8 cellular contexts compared by ENCODE assay signal in genomic region chr16:71499775-71500364, GRCh38. TPM values are rescaled to one million over a fixed set of nuclear protein-coding genes. Genes with fewer than 3 reads are reported as not detected.
A peak's percentile ranks its signal among the peaks of the same experiment; 100 is the strongest.
DNase-seq lines count a peak whose midpoint lies in the region; ATAC-seq, FAIRE-seq and TF ChIP-seq lines count a peak whose summit lies in the region.

No MANE protein-coding gene starts in this region.

- TF ChIP-seq CTCF in A549 (IDR thresholded peaks at IDR 0.05) (peak; percentile 84), GM12874 (IDR thresholded peaks at IDR 0.05; ENCODE audit: insufficient read depth, low read depth, low read length) (peak; percentile 64)

- no peak for TF ChIP-seq POLR2A in A549 (IDR thresholded peaks at IDR 0.05; ENCODE audit: low read length)

- H3K27ac ChIP-seq in A549: no peak overlapping the region

- no peak for TF ChIP-seq EP300 in A549 (IDR thresholded peaks at IDR 0.05)

- peak; percentile 65 to 67 for DNase-seq in A549 (ENCODE audit: low read depth in 1 of 2, low spot score in 1 of 2)
- peak; percentile 66 for DNase-seq in LoVo (ENCODE audit: low spot score)
- DNase-seq in astrocyte of the hippocampus (ENCODE audit: low read depth, low spot score): peak; percentile 77
- peak; percentile 69 for DNase-seq in iPS-NIHi7 (ENCODE audit: extremely low spot score)
- peak; percentile 28 to 51 for DNase-seq in stimulated activated CD4-positive, alpha-beta T cell treated with anti-CD3 and anti-CD28 coated beads, Interleukin-2, amount 100 ng/mL, for 24 hours

- H3K4me1 ChIP-seq in A549: 0 out of 3 replicates have a peak, but pooled peaks cover under 1% of the 10 kb centered on the region

- no peak overlapping the region for H3K4me2 ChIP-seq in A549

- peak; percentile 75 to 90 for ATAC-seq in A549
- ATAC-seq in SK-N-SH treated with all-trans-retinoic acid at 6 μM for 48 hours: peak; percentile 88
- ATAC-seq in GM21526 (IDR thresholded peaks at IDR 0.05; ENCODE audit: low FRiP score, unreplicated experiment): no peak

- H3K4me3 ChIP-seq in A549: no peak overlapping the region

- FAIRE-seq in A549 (lab: Jason Lieb, UNC): peak; percentile 13

- peak; percentile 82 to 88 for TF ChIP-seq RAD21 in A549 (conservative IDR thresholded peaks at IDR 0.05 in 1 of 2, IDR thresholded peaks at IDR 0.05 in 1 of 2)

- no peaks in the 10 kb centered on the region for H3K9me3 ChIP-seq in A549

- WGBS in A549 (ENCODE audit: missing lambda C conversion rate): 0% methylated on average over 3 of the region's 3 CpGs

- CTCF ChIA-PET in A549 (lab: Yijun Ruan, JAX): interaction anchor here (0.7 to 7.5 kb wide), 35 partner anchors 9 to 695 kb away, joined by 3 to 118 read pairs (median 4); partner anchors contain the start of gene ZNF19

- POLR2A ChIA-PET in A549 (lab: Yijun Ruan, JAX): interaction anchor here (0.8 kb wide), 1 partner anchor 87 kb away, joined by 3 read pairs; no protein-coding TSS in a partner anchor

TF ChIP-seq in A549, 52 proteins besides CTCF, POLR2A, EP300 and RAD21:
- no peak for TF ChIP-seq NR3C1 (IDR thresholded peaks at IDR 0.05)
- peak; percentile 70 for TF ChIP-seq SMC3 (IDR thresholded peaks at IDR 0.05)

TF ChIP-seq in SK-N-SH treated with all-trans-retinoic acid at 6 μM for 48 hours, 23 proteins besides CTCF, POLR2A, EP300 and RAD21:
- TF ChIP-seq ISL1 (CRISPR knock-in tag; IDR thresholded peaks at IDR 0.05): no peak
- no peak for TF ChIP-seq ARNTL (CRISPR knock-in tag; IDR thresholded peaks at IDR 0.05; ENCODE audit: borderline replicate concordance, low read depth)
- TF ChIP-seq ZFP30 (CRISPR knock-in tag; IDR thresholded peaks at IDR 0.05): no peak
- no peak for TF ChIP-seq TOX (CRISPR knock-in tag; IDR thresholded peaks at IDR 0.05; ENCODE audit: borderline replicate concordance)
- TF ChIP-seq SNAI2 (CRISPR knock-in tag; IDR thresholded peaks at IDR 0.05): no peak
- no peak for TF ChIP-seq ZNF565 (CRISPR knock-in tag; conservative IDR thresholded peaks at IDR 0.05; ENCODE audit: low read depth)
- TF ChIP-seq ZFP3 (CRISPR knock-in tag; IDR thresholded peaks at IDR 0.05): no peak
- TF ChIP-seq ZNF8 (CRISPR knock-in tag; IDR thresholded peaks at IDR 0.05): no peak
- TF ChIP-seq TCF4 (CRISPR knock-in tag; IDR thresholded peaks at IDR 0.05; ENCODE audit: borderline replicate concordance): no peak
- no peak for TF ChIP-seq PPARA (CRISPR knock-in tag; IDR thresholded peaks at IDR 0.05; ENCODE audit: borderline replicate concordance)
- no peak for TF ChIP-seq BACH2 (CRISPR knock-in tag; IDR thresholded peaks at IDR 0.05; ENCODE audit: borderline replicate concordance)
- no peak for TF ChIP-seq ZC3H10 (CRISPR knock-in tag; IDR thresholded peaks at IDR 0.05)
- no peak for TF ChIP-seq CREB5 (CRISPR knock-in tag; IDR thresholded peaks at IDR 0.05; ENCODE audit: low read depth)
- no peak for TF ChIP-seq CSRNP3 (CRISPR knock-in tag; IDR thresholded peaks at IDR 0.05)
- no peak for TF ChIP-seq OSR1 (CRISPR knock-in tag; IDR thresholded peaks at IDR 0.05)
- TF ChIP-seq POU6F1 (CRISPR knock-in tag; IDR thresholded peaks at IDR 0.05; ENCODE audit: borderline replicate concordance, low read depth): no peak
TF ChIP-seq in SK-N-SH treated with all-trans-retinoic acid at 6 μM for 48 hours: peak in this region for 0.

RNA-seq across cellular contexts. Expression of gene ZNF19, which starts 10.7 kb away (rescaled TPM):
- polyA plus RNA-seq in A549 (2011; rRNA removed): 3.9 and 4.4 TPM in 2 replicates
- polyA plus RNA-seq in A549 (2012; cell fraction: cytosol; rRNA removed): 0.67 and 0.96 TPM in 2 replicates
- 0.78 and 1.7 TPM in 2 replicates for polyA plus RNA-seq in A549 (2012; cell fraction: nucleus; rRNA removed)
- polyA plus RNA-seq in A549 (2017; fragmentation: RNase III; extraction: RNeasy Plus Mini Kit Qiagen cat#74134 plus additional on column Dnase treatment): 2.0 to 2.4 TPM (median 2.3 TPM) in 3 replicates
- polyA minus RNA-seq in A549 (2011; rRNA and poly(A)+ RNA removed): 7.1 and 9.2 TPM in 2 replicates

RNA-seq across cellular contexts. Expression of gene CHST4, which starts 26.4 kb away (rescaled TPM):
- polyA plus RNA-seq in A549 (2011; rRNA removed): 0.08 and 0.12 TPM in 2 replicates
- 0.03 and 0.05 TPM in 2 replicates for polyA plus RNA-seq in A549 (2012; cell fraction: cytosol; rRNA removed)
- 0.05 and 0.10 TPM in 2 replicates for polyA plus RNA-seq in A549 (2012; cell fraction: nucleus; rRNA removed)
- 0.04 to 0.10 TPM (median 0.05 TPM) in 3 replicates for polyA plus RNA-seq in A549 (2017; fragmentation: RNase III; extraction: RNeasy Plus Mini Kit Qiagen cat#74134 plus additional on column Dnase treatment)
- polyA minus RNA-seq in A549 (2011; rRNA and poly(A)+ RNA removed): not detected in 2 replicates

RNA-seq across cellular contexts. Expression of gene ZNF23, which starts 37.8 kb away (rescaled TPM):
- polyA plus RNA-seq in A549 (2011; rRNA removed): 6.1 and 8.7 TPM in 2 replicates
- polyA plus RNA-seq in A549 (2012; cell fraction: cytosol; rRNA removed): 3.1 TPM in 2 replicates
- polyA plus RNA-seq in A549 (2012; cell fraction: nucleus; rRNA removed): 3.4 and 4.9 TPM in 2 replicates
- polyA plus RNA-seq in A549 (2017; fragmentation: RNase III; extraction: RNeasy Plus Mini Kit Qiagen cat#74134 plus additional on column Dnase treatment): 6.2 to 7.7 TPM (median 7.1 TPM) in 3 replicates
- polyA minus RNA-seq in A549 (2011; rRNA and poly(A)+ RNA removed): 4.2 and 6.9 TPM in 2 replicates

RNA-seq across cellular contexts. Expression of gene TLE7, which starts 58.0 kb away (rescaled TPM):
- polyA plus RNA-seq in A549 (2011; rRNA removed) (not detected in 2 replicates), A549 (2017; fragmentation: RNase III; extraction: RNeasy Plus Mini Kit Qiagen cat#74134 plus additional on column Dnase treatment) (not detected in 3 replicates)
- not detected in 2 replicates for polyA plus RNA-seq in A549 (2012; cell fraction: cytosol; rRNA removed)
- polyA plus RNA-seq in A549 (2012; cell fraction: nucleus; rRNA removed): not detected in 2 replicates
- not detected in 2 replicates for polyA minus RNA-seq in A549 (2011; rRNA and poly(A)+ RNA removed)
